14 cellular contexts compared by ENCODE assay signal in the genomic region with DNA sequence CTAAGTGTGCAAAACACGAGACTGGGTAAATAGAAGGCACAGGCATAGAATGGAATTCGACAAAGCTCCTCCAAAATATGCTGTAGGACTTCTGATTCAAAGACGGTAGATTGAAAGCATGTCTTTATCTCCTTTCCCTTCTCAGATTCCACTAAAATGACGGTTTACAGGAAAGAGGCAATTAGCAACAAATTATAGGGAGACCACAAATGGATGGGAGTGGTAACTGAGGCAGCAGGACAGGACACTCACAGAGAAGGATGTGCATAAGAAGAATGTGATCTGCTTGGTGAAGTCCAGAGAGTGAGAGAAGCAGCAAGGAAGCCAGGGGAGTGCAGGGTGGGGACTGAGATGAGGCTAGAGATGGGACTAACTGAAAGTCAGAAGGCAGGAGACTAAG.
DNase-seq lines count a peak whose midpoint lies in the region; ATAC-seq and TF ChIP-seq lines count a peak whose summit lies in the region.
"Had no signal": no experiment of that assay in that cellular context is flagged by ENCODE, and none has a peak within 500 bp of the region (broad histone marks: within the 10 kb centered on the region; RNA-seq: fewer than 3 reads in every experiment).

No MANE protein-coding gene starts in this region.

- no peak overlapping the region for H3K23ac ChIP-seq in mesenchymal stem cell (ENCODE audit: low read length in 2 of 2)

- H3K4me1 Mint-ChIP-seq in CD8-positive, alpha-beta T cell (ENCODE audit: low read depth): peaks cover 46% of the 10 kb centered on the region
- peaks cover 22% of the 10 kb centered on the region for H3K4me1 Mint-ChIP-seq in activated CD8-positive, alpha-beta T cell treated with anti-CD3 and anti-CD28 coated beads for 36 hours (ENCODE audit: low read depth)

- no peaks in the 10 kb centered on the region for H3K27me3 Mint-ChIP-seq in CD8-positive, alpha-beta T cell (ENCODE audit: low read depth)
- no peaks in the 10 kb centered on the region for H3K27me3 Mint-ChIP-seq in activated CD8-positive, alpha-beta T cell treated with anti-CD3 and anti-CD28 coated beads for 36 hours

- POLR2A ChIA-PET in CD8-positive, alpha-beta T cell (lab: Charles Lee): interaction anchor here (1.0 kb wide), 1 partner anchor 57 kb away, joined by 4 read pairs; no protein-coding TSS in a partner anchor
- POLR2A ChIA-PET in HEK293 (lab: Yijun Ruan, JAX): no interaction called here
- POLR2A ChIA-PET in activated CD8-positive, alpha-beta T cell treated with anti-CD3 and anti-CD28 coated beads for 36 hours (lab: Charles Lee): interaction anchor here (1.1 to 1.3 kb wide), 2 partner anchors 59 to 123 kb away, joined by 3 to 5 read pairs; no protein-coding TSS in a partner anchor

- H3K9me3 ChIP-seq in CD8-positive, alpha-beta T cell (ENCODE audit: low read length): no peaks in the 10 kb centered on the region
- H3K9me3 ChIP-seq in HEK293 (ENCODE audit: control insufficient read depth, insufficient read depth, low read depth, low read length): no peaks in the 10 kb centered on the region
- no peaks in the 10 kb centered on the region for H3K9me3 ChIP-seq in mesenchymal stem cell (ENCODE audit: control insufficient read depth, low read length)
- H3K9me3 ChIP-seq: MG63 had no signal

- H2BK12ac ChIP-seq in mesenchymal stem cell (ENCODE audit: low read length in 2 of 2): no peak overlapping the region

- no peak for ATAC-seq in CD8-positive, alpha-beta T cell
- no peak for ATAC-seq in activated CD8-positive, alpha-beta T cell treated with anti-CD3 and anti-CD28 coated beads for 36 hours
- ATAC-seq: HepG2 had no signal

- H3K27ac ChIP-seq in CD8-positive, alpha-beta T cell (ENCODE audit: low read depth, low read length): no peak overlapping the region
- no peak overlapping the region for H3K27ac ChIP-seq in HEK293 (ENCODE audit: extremely low read depth, low read depth, low read length)
- H3K27ac ChIP-seq in mesenchymal stem cell (ENCODE audit: low read length, poor library complexity, severe bottlenecking): no peak overlapping the region
- H3K27ac ChIP-seq: BLaER1 had no signal

- no peak overlapping the region for H2BK15ac ChIP-seq in mesenchymal stem cell (ENCODE audit: low read depth, poor library complexity, severe bottlenecking)

- no peak overlapping the region for H3K14ac ChIP-seq in mesenchymal stem cell (ENCODE audit: low read length in 2 of 2)

- peaks cover 10% of the 10 kb centered on the region for H3K36me3 Mint-ChIP-seq in CD8-positive, alpha-beta T cell
- peaks cover 1% of the 10 kb centered on the region for H3K36me3 Mint-ChIP-seq in activated CD8-positive, alpha-beta T cell treated with anti-CD3 and anti-CD28 coated beads for 36 hours (ENCODE audit: low read depth)

- no peaks in the 10 kb centered on the region for H3K9me3 Mint-ChIP-seq in CD8-positive, alpha-beta T cell
- H3K9me3 Mint-ChIP-seq in activated CD8-positive, alpha-beta T cell treated with anti-CD3 and anti-CD28 coated beads for 36 hours: no peaks in the 10 kb centered on the region

- H3K4me3 ChIP-seq in CD8-positive, alpha-beta T cell (ENCODE audit: low read depth, low read length): no peak overlapping the region
- H3K4me3 ChIP-seq in HEK293 (ENCODE audit: low read depth, low read length) (no peak overlapping the region), mesenchymal stem cell (ENCODE audit: insufficient read depth in 1 of 2, low read depth in 1 of 2, low read length in 2 of 2) (no peak overlapping the region)
- H3K4me3 ChIP-seq: BLaER1, MG63 had no signal

- H3K27ac Mint-ChIP-seq in CD8-positive, alpha-beta T cell: peak overlapping the region; percentile 14
- H3K27ac Mint-ChIP-seq in activated CD8-positive, alpha-beta T cell treated with anti-CD3 and anti-CD28 coated beads for 36 hours: no peak overlapping the region

- H4K91ac ChIP-seq in mesenchymal stem cell (ENCODE audit: low read length): no peak overlapping the region

- H3K4me3 Mint-ChIP-seq in CD8-positive, alpha-beta T cell: no peak overlapping the region
- no peak overlapping the region for H3K4me3 Mint-ChIP-seq in activated CD8-positive, alpha-beta T cell treated with anti-CD3 and anti-CD28 coated beads for 36 hours

- no peak for TF ChIP-seq CTCF in CD8-positive, alpha-beta T cell (IDR thresholded peaks at IDR 0.05)
- no peak for TF ChIP-seq CTCF in HEK293 (tag by site-specific recombination; IDR thresholded peaks at IDR 0.05)
- TF ChIP-seq CTCF in activated CD8-positive, alpha-beta T cell treated with anti-CD3 and anti-CD28 coated beads for 36 hours (IDR thresholded peaks at IDR 0.05): no peak

- peak overlapping the region; percentile 75 for H4K8ac ChIP-seq in mesenchymal stem cell (ENCODE audit: low read length)

- no peaks in the 10 kb centered on the region for H3K27me3 ChIP-seq in CD8-positive, alpha-beta T cell (ENCODE audit: insufficient read depth, low read length)
- no peaks in the 10 kb centered on the region for H3K27me3 ChIP-seq in mesenchymal stem cell (ENCODE audit: control insufficient read depth in 1 of 2, insufficient read depth in 1 of 2, low read length in 2 of 2)
- H3K27me3 ChIP-seq: BLaER1, MG63 had no signal

- CTCF ChIA-PET in CD8-positive, alpha-beta T cell (lab: Charles Lee): interaction anchor here (0.9 to 1.1 kb wide), 2 partner anchors 13 to 21 kb away, joined by 3 to 4 read pairs; no protein-coding TSS in a partner anchor
- CTCF ChIA-PET in HEK293 (lab: Yijun Ruan, JAX): interaction anchor here (0.6 to 1.5 kb wide), 6 partner anchors 9 to 217 kb away, joined by 3 to 6 read pairs (median 4); no protein-coding TSS in a partner anchor
- CTCF ChIA-PET in activated CD8-positive, alpha-beta T cell treated with anti-CD3 and anti-CD28 coated beads for 36 hours (lab: Charles Lee): interaction anchor here (1.2 kb wide), 1 partner anchor 217 kb away, joined by 3 read pairs; no protein-coding TSS in a partner anchor

- intact Hi-C loops in CD8-positive, alpha-beta T cell (cut with DNase I, micrococcal nuclease): no loop called here
- intact Hi-C loops in activated CD8-positive, alpha-beta T cell treated with anti-CD3 and anti-CD28 coated beads for 36 hours (cut with micrococcal nuclease): no loop called here

- H3K79me1 ChIP-seq in mesenchymal stem cell (replicated peaks; ENCODE audit: low read length, poor library complexity, severe bottlenecking): peaks cover 41% of the 10 kb centered on the region

- H2BK120ac ChIP-seq in mesenchymal stem cell (ENCODE audit: low read depth, low read length): no peak overlapping the region

- DNase-seq in CD8-positive, alpha-beta T cell: no peak
- DNase-seq in RPMI7951 (ENCODE audit: low read depth): peak; percentile 58
- DNase-seq in mesenchymal stem cell: no peak
- no peak for DNase-seq in activated CD8-positive, alpha-beta T cell treated with anti-CD3 and anti-CD28 coated beads for 36 hours
- DNase-seq in NAMALWA (ENCODE audit: low spot score): no peak
- no peak for DNase-seq in 8988T
- DNase-seq: MG63, NCI-H2081, NCI-H345, NCI-H526 treated with DMSO at 0.1 percent for 48 hours, SHP77 had no signal

- 56% methylated on average over 4 of the region's 4 CpGs for WGBS in mesenchymal stem cell

- no peak overlapping the region for H3K9ac ChIP-seq in mesenchymal stem cell (ENCODE audit: low read length)
- H3K9ac ChIP-seq: BLaER1 had no signal

- H3K36me3 ChIP-seq in CD8-positive, alpha-beta T cell (ENCODE audit: insufficient read depth, low read length): no peaks in the 10 kb centered on the region
- H3K36me3 ChIP-seq in HEK293 (ENCODE audit: control insufficient read depth in 2 of 2, insufficient read depth in 1 of 2, low read length in 2 of 2) (no peaks in the 10 kb centered on the region), mesenchymal stem cell (ENCODE audit: control insufficient read depth in 1 of 2, insufficient read depth in 2 of 2, low read depth in 1 of 2, low read length in 2 of 2) (peaks cover 4 to 9% of the 10 kb centered on the region in 2 experiments)
- H3K36me3 ChIP-seq: MG63 had no signal

- no peaks in the 10 kb centered on the region for H3K4me1 ChIP-seq in CD8-positive, alpha-beta T cell (ENCODE audit: insufficient read depth, low read length)
- H3K4me1 ChIP-seq in HEK293 (ENCODE audit: control insufficient read depth, insufficient read depth, low read length): peaks cover 10% of the 10 kb centered on the region
- H3K4me1 ChIP-seq in mesenchymal stem cell (ENCODE audit: control insufficient read depth, insufficient read depth, low read depth, low read length): peaks cover 4% of the 10 kb centered on the region
- H3K4me1 ChIP-seq: BLaER1 had no signal

- no peak overlapping the region for H3K4ac ChIP-seq in mesenchymal stem cell (ENCODE audit: low read depth in 1 of 2, low read length in 2 of 2)

- no peak overlapping the region for H3K4me2 ChIP-seq in mesenchymal stem cell (ENCODE audit: low read length, poor library complexity, severe bottlenecking)
- H3K4me2 ChIP-seq: BLaER1 had no signal

- no peak overlapping the region for H2AFZ ChIP-seq in mesenchymal stem cell (ENCODE audit: low read depth, low read length)

- no peak overlapping the region for H3K18ac ChIP-seq in mesenchymal stem cell (ENCODE audit: low read depth in 1 of 2, low read length in 2 of 2)

- no peak overlapping the region for H2AK5ac ChIP-seq in mesenchymal stem cell (ENCODE audit: low read length, severe bottlenecking)

- H2BK5ac ChIP-seq in mesenchymal stem cell (ENCODE audit: low read depth, low read length, poor library complexity, severe bottlenecking): no peak overlapping the region

TF ChIP-seq in HEK293, 187 proteins besides CTCF, POLR2A, EP300 and RAD21 (continues in another document):
- TF ChIP-seq GLI4 (tag by site-specific recombination; IDR thresholded peaks at IDR 0.05) (no peak), ZNF629 (tag by site-specific recombination; IDR thresholded peaks at IDR 0.05) (peak; percentile 44; the same call in 1 of the 2 replicates), SCRT2 (tag by site-specific recombination; IDR thresholded peaks at IDR 0.05) (no peak), ZNF707 (tag by site-specific recombination; IDR thresholded peaks at IDR 0.05) (no peak), PRDM4 (tag by site-specific recombination; IDR thresholded peaks at IDR 0.05) (no peak)
